Comparison of ENCODE assay signal across 19 cellular contexts in genomic region chr9:13963005-13963653, GRCh38.
"Had no signal": no experiment of that assay in that cellular context is flagged by ENCODE, and none has a peak within 500 bp of the region (broad histone marks: within the 10 kb centered on the region; RNA-seq: fewer than 3 reads in every experiment).

No MANE protein-coding gene starts in this region.

- H3K4me3 ChIP-seq: gastroesophageal sphincter, right atrium auricular region, skin epidermis had no signal

- H3K27ac Mint-ChIP-seq: activated naive CD4-positive, alpha-beta T cell treated with anti-CD3 and anti-CD28 coated beads, Interleukin-2, amount 10 ng/mL, durations not matched to agents 7 days and 5 days; activated T-helper 2 cell treated with anti-CD3 and anti-CD28 coated beads, Interferon-gamma antibody, Interleukin-2, Interleukin-4, amounts not matched to agents 10 μg/mL and 5 μg/mL and 100 μg/mL, durations not matched to agents 14 hours and 24 hours and 36 hours; dendritic cell treated with granulocyte-macrophage colony-stimulating factor and Interleukin-4, amounts not matched to agents 40 ng/mL and 50 ng/mL, for 4 days; effector memory CD8-positive, alpha-beta T cell; naive thymus-derived CD4-positive, alpha-beta T cell; stimulated activated naive CD8-positive, alpha-beta T cell treated with anti-CD3 and anti-CD28 coated beads, Interleukin-15, Interleukin-2, amounts not matched to agents 100 ng/mL and 50 ng/mL, for 24 hours; type B pancreatic cell had no signal

- DNase-seq: activated CD4-positive, CD25-positive, alpha-beta regulatory T cell treated with anti-CD3 and anti-CD28 coated beads, Interleukin-2, amount 50 U/mL, for 72 hours; activated naive CD4-positive, alpha-beta T cell treated with anti-CD3 and anti-CD28 coated beads, Interleukin-2, amount 10 ng/mL, durations not matched to agents 7 days and 5 days; activated T-cell treated with anti-CD3 and anti-CD28 coated beads for 4 hours; effector memory CD8-positive, alpha-beta T cell; mammary epithelial cell; naive thymus-derived CD4-positive, alpha-beta T cell; stimulated activated CD4-positive, alpha-beta T cell treated with anti-CD3 and anti-CD28 coated beads, Interleukin-15, amount 100 ng/mL, for 24 hours; stimulated activated CD4-positive, alpha-beta T cell treated with anti-CD3 and anti-CD28 coated beads, Interleukin-4, amount 100 ng/mL, for 24 hours; T-helper 9 cell had no signal

- H3K4me1 ChIP-seq: gastroesophageal sphincter had no signal

- H3K4me3 Mint-ChIP-seq: activated naive CD4-positive, alpha-beta T cell treated with anti-CD3 and anti-CD28 coated beads, Interleukin-2, amount 10 ng/mL, durations not matched to agents 7 days and 5 days; dendritic cell treated with granulocyte-macrophage colony-stimulating factor and Interleukin-4, amounts not matched to agents 40 ng/mL and 50 ng/mL, for 4 days; effector memory CD8-positive, alpha-beta T cell; naive thymus-derived CD4-positive, alpha-beta T cell; stimulated activated naive CD8-positive, alpha-beta T cell treated with anti-CD3 and anti-CD28 coated beads, Interleukin-15, Interleukin-2, amounts not matched to agents 100 ng/mL and 50 ng/mL, for 24 hours; type B pancreatic cell had no signal

- H3K36me3 ChIP-seq: gastroesophageal sphincter, neutrophil, right atrium auricular region had no signal

- H3K4me1 Mint-ChIP-seq: activated naive CD4-positive, alpha-beta T cell treated with anti-CD3 and anti-CD28 coated beads, Interleukin-2, amount 10 ng/mL, durations not matched to agents 7 days and 5 days had no signal

- H3K36me3 Mint-ChIP-seq: activated naive CD4-positive, alpha-beta T cell treated with anti-CD3 and anti-CD28 coated beads, Interleukin-2, amount 10 ng/mL, durations not matched to agents 7 days and 5 days; naive thymus-derived CD4-positive, alpha-beta T cell; type B pancreatic cell had no signal

- H3K9me3 Mint-ChIP-seq: activated T-helper 2 cell treated with anti-CD3 and anti-CD28 coated beads, Interferon-gamma antibody, Interleukin-2, Interleukin-4, amounts not matched to agents 10 μg/mL and 5 μg/mL and 100 μg/mL, durations not matched to agents 14 hours and 24 hours and 36 hours; dendritic cell treated with granulocyte-macrophage colony-stimulating factor and Interleukin-4, amounts not matched to agents 40 ng/mL and 50 ng/mL, for 4 days; stimulated activated naive CD8-positive, alpha-beta T cell treated with anti-CD3 and anti-CD28 coated beads, Interleukin-15, Interleukin-2, amounts not matched to agents 100 ng/mL and 50 ng/mL, for 24 hours; type B pancreatic cell had no signal

- H3K27me3 Mint-ChIP-seq: activated naive CD4-positive, alpha-beta T cell treated with anti-CD3 and anti-CD28 coated beads, Interleukin-2, amount 10 ng/mL, durations not matched to agents 7 days and 5 days; dendritic cell treated with granulocyte-macrophage colony-stimulating factor and Interleukin-4, amounts not matched to agents 40 ng/mL and 50 ng/mL, for 4 days; effector memory CD8-positive, alpha-beta T cell; naive thymus-derived CD4-positive, alpha-beta T cell; stimulated activated naive CD8-positive, alpha-beta T cell treated with anti-CD3 and anti-CD28 coated beads, Interleukin-15, Interleukin-2, amounts not matched to agents 100 ng/mL and 50 ng/mL, for 24 hours; type B pancreatic cell had no signal

- H3K9me3 ChIP-seq: gastroesophageal sphincter, neutrophil, right atrium auricular region had no signal

- ATAC-seq: effector memory CD8-positive, alpha-beta T cell; gastroesophageal sphincter; left lobe of liver; naive thymus-derived CD4-positive, alpha-beta T cell had no signal

- H3K27ac ChIP-seq: epithelial cell of prostate, gastroesophageal sphincter, neutrophil, right atrium auricular region, skin epidermis had no signal
